12 cellular contexts compared by ENCODE assay signal in genomic region chr12:40474630-40475029, GRCh38.
"Had no signal": no experiment of that assay in that cellular context is flagged by ENCODE, and none has a peak within 500 bp of the region (broad histone marks: within the 10 kb centered on the region; RNA-seq: fewer than 3 reads in every experiment).

No MANE protein-coding gene starts in this region.

- H3K4me1 ChIP-seq: gastroesophageal sphincter, heart right ventricle, lower lobe of right lung, suprapubic skin, upper lobe of right lung had no signal

- H3K27me3 ChIP-seq: gastroesophageal sphincter, heart right ventricle, suprapubic skin, upper lobe of right lung had no signal

- H3K4me3 ChIP-seq: gastroesophageal sphincter, heart right ventricle, lower lobe of right lung, skin epidermis, suprapubic skin, upper lobe of right lung had no signal

- DNase-seq: activated naive CD4-positive, alpha-beta T cell treated with Interleukin-2 at 50 U/mL for 16 hours; anterior cingulate cortex; erythroblast; heart right ventricle; left colon; lower lobe of right lung; occipital lobe; stimulated activated CD4-positive, alpha-beta T cell treated with anti-CD3 and anti-CD28 coated beads, Interleukin-15, amount 100 ng/mL, for 24 hours; upper lobe of right lung had no signal

- H3K27ac ChIP-seq: gastroesophageal sphincter, heart right ventricle, lower lobe of right lung, skin epidermis, suprapubic skin, upper lobe of right lung had no signal

- ATAC-seq: gastroesophageal sphincter, heart right ventricle, left colon, lower lobe of right lung, upper lobe of right lung had no signal

- H3K36me3 ChIP-seq: gastroesophageal sphincter, heart right ventricle, lower lobe of right lung, suprapubic skin, upper lobe of right lung had no signal

- H3K9me3 ChIP-seq: gastroesophageal sphincter, lower lobe of right lung, suprapubic skin, upper lobe of right lung had no signal
